1 cellular context compared by ENCODE assay signal in genomic region chr19:12918253-12918652, GRCh38.
TF ChIP-seq lines count a peak whose summit lies in the region.

No MANE protein-coding gene starts in this region.

TF ChIP-seq in HepG2, 621 proteins besides CTCF, POLR2A, EP300 and RAD21:
- TF ChIP-seq AGO2 (optimal IDR thresholded peaks at IDR 0.05; ENCODE audit: low read depth, low read length): peak; percentile 42
- TF ChIP-seq RFX3 (CRISPR knock-in tag; IDR thresholded peaks at IDR 0.05): no peak
